In genomic region chr5:80592761-80593160, GRCh38 we compare ENCODE assay signal across 32 cellular contexts. TPM values are rescaled to one million over a fixed set of nuclear protein-coding genes. Genes with fewer than 3 reads are reported as not detected.
"Had no signal": no experiment of that assay in that cellular context is flagged by ENCODE, and none has a peak within 500 bp of the region (broad histone marks: within the 10 kb centered on the region; RNA-seq: fewer than 3 reads in every experiment).

No MANE protein-coding gene starts in this region.

- H3K27me3 Mint-ChIP-seq: activated CD8-positive, alpha-beta T cell treated with anti-CD3 and anti-CD28 coated beads for 36 hours; activated T-helper 17 cell treated with anti-CD3 and anti-CD28 coated beads, Interleukin-2, amount 50 U/mL, for 72 hours had no signal

- H3K27ac ChIP-seq: brain microvascular endothelial cell, esophagus muscularis mucosa, foreskin keratinocyte, heart left ventricle, lower lobe of right lung, pancreas, psoas muscle, spleen, testis, transverse colon had no signal

- H3K9me3 Mint-ChIP-seq: activated B cell treated with CpG ODN at 0.5 μM for 24 hours; activated CD8-positive, alpha-beta T cell treated with anti-CD3 and anti-CD28 coated beads for 36 hours; activated T-cell treated with anti-CD3 and anti-CD28 coated beads, Interleukin-2, amount 50 U/mL, for 4 hours; activated T-helper 17 cell treated with anti-CD3 and anti-CD28 coated beads, Interleukin-2, amount 50 U/mL, for 72 hours; nephron progenitor cell; T-helper 1 cell treated with Interleukin-12 subunit alpha and Interleukin-12 subunit beta and Interleukin-4 antibody, amounts not matched to agents 30 μg/mL and 1 μg/mL, for 36 hours had no signal

- H3K27me3 ChIP-seq: brain microvascular endothelial cell, esophagus muscularis mucosa, foreskin keratinocyte, pancreas, spleen, testis, transverse colon had no signal

- H3K27ac Mint-ChIP-seq: activated B cell treated with CpG ODN at 0.5 μM for 24 hours; activated CD8-positive, alpha-beta T cell treated with anti-CD3 and anti-CD28 coated beads for 36 hours; activated T-helper 17 cell treated with anti-CD3 and anti-CD28 coated beads, Interleukin-2, amount 50 U/mL, for 72 hours; nephron progenitor cell; T-helper 1 cell treated with Interleukin-12 subunit alpha and Interleukin-12 subunit beta and Interleukin-4 antibody, amounts not matched to agents 30 μg/mL and 1 μg/mL, for 36 hours had no signal

- H3K4me1 Mint-ChIP-seq: activated B cell treated with CpG ODN at 0.5 μM for 24 hours; activated T-helper 17 cell treated with anti-CD3 and anti-CD28 coated beads, Interleukin-2, amount 50 U/mL, for 72 hours had no signal

- H3K4me3 ChIP-seq: esophagus muscularis mucosa, heart left ventricle, lower lobe of right lung, pancreas, psoas muscle, spleen, testis, transverse colon had no signal

- H3K4me3 Mint-ChIP-seq: activated B cell treated with CpG ODN at 0.5 μM for 24 hours; activated CD8-positive, alpha-beta T cell treated with anti-CD3 and anti-CD28 coated beads for 36 hours; activated T-cell treated with anti-CD3 and anti-CD28 coated beads, Interleukin-2, amount 50 U/mL, for 4 hours; activated T-helper 17 cell treated with anti-CD3 and anti-CD28 coated beads, Interleukin-2, amount 50 U/mL, for 72 hours; nephron progenitor cell; T-helper 1 cell treated with Interleukin-12 subunit alpha and Interleukin-12 subunit beta and Interleukin-4 antibody, amounts not matched to agents 30 μg/mL and 1 μg/mL, for 36 hours had no signal

- H3K36me3 ChIP-seq: brain microvascular endothelial cell, esophagus muscularis mucosa, heart left ventricle, lower lobe of right lung, pancreas, spleen, transverse colon had no signal

- DNase-seq: activated B cell treated with CpG ODN at 0.5 μM for 24 hours; activated CD4-positive, alpha-beta T cell treated with anti-CD3 and anti-CD28 coated beads, Interleukin-2, amount 50 U/mL, for 1 hour; activated CD8-positive, alpha-beta T cell treated with anti-CD3 and anti-CD28 coated beads for 36 hours; activated gamma-delta T cell treated with Interleukin-2 at 50 U/mL for 16 hours; activated naive CD4-positive, alpha-beta T cell treated with anti-CD3 and anti-CD28 coated beads, Interleukin-2, amount 50 U/mL, for 16 hours; activated T-cell treated with anti-CD3 and anti-CD28 coated beads, Interleukin-2, amount 50 U/mL, for 4 hours; amniotic stem cell; brain microvascular endothelial cell; cortex of kidney; foreskin keratinocyte; heart left ventricle; hypothalamus; lower lobe of right lung; mesenchymal stem cell; nephron progenitor cell; nucleus accumbens; pancreas; psoas muscle; right cardiac atrium; spleen; stimulated activated CD4-positive, alpha-beta T cell treated with anti-CD3 and anti-CD28 coated beads, Interleukin-2, amount 100 ng/mL, for 48 hours; stimulated activated naive CD8-positive, alpha-beta T cell treated with anti-CD3 and anti-CD28 coated beads, Interleukin-15, Interleukin-2, amounts not matched to agents 100 U/mL and 50 U/mL, for 24 hours; SW 1271; testis; transverse colon had no signal

- H3K9me3 ChIP-seq: esophagus muscularis mucosa, heart left ventricle, lower lobe of right lung, pancreas, psoas muscle, spleen, testis, transverse colon had no signal

- H3K4me1 ChIP-seq: esophagus muscularis mucosa, foreskin keratinocyte, heart left ventricle, lower lobe of right lung, pancreas, psoas muscle, spleen, testis, transverse colon had no signal

RNA-seq across cellular contexts. Expression of gene ANKRD34B, which starts 22.7 kb away (rescaled TPM):
- total RNA-seq: activated B cell treated with CpG ODN at 0.5 μM for 24 hours; activated CD8-positive, alpha-beta T cell treated with anti-CD3 and anti-CD28 coated beads for 36 hours; activated T-cell treated with anti-CD3 and anti-CD28 coated beads, Interleukin-2, amount 50 U/mL, for 4 hours; activated T-helper 17 cell treated with anti-CD3 and anti-CD28 coated beads, Interleukin-2, amount 50 U/mL, for 72 hours; cardiac septum; chondrocyte; foreskin keratinocyte; left lobe of liver; mucosa of gallbladder; pancreas; right cardiac atrium; transverse colon had no signal
- polyA plus RNA-seq: foreskin keratinocyte, heart left ventricle, pancreas, right cardiac atrium had no signal
